12 cellular contexts compared by ENCODE assay signal in genomic region chr6:52507557-52508260, GRCh38.
DNase-seq lines count a peak whose midpoint lies in the region; ATAC-seq, FAIRE-seq and TF ChIP-seq lines count a peak whose summit lies in the region.
"Had no signal": no experiment of that assay in that cellular context is flagged by ENCODE, and none has a peak within 500 bp of the region (broad histone marks: within the 10 kb centered on the region; RNA-seq: fewer than 3 reads in every experiment).

No MANE protein-coding gene starts in this region.

- peaks cover 79% of the 10 kb centered on the region for H3K36me3 ChIP-seq in IMR-90 (ENCODE audit: control insufficient read depth, insufficient read depth, low read length)
- peaks cover 6% of the 10 kb centered on the region for H3K36me3 ChIP-seq in bronchial epithelial cell (ENCODE audit: control insufficient read depth, insufficient read depth, low read length)

- no peak for ATAC-seq in IMR-90 (ENCODE audit: low read depth)

- H4K8ac ChIP-seq in IMR-90 (ENCODE audit: low read depth in 2 of 2, low read length in 2 of 2) = peak overlapping the region in 1 of 2 experiments; percentile 27; a peak in 1 of 4 replicates

- peak overlapping the region; percentile 59 for H3K4ac ChIP-seq in IMR-90 (ENCODE audit: low read depth, low read length)

- no peak overlapping the region for H3K4me3 Mint-ChIP-seq in osteocyte (ENCODE audit: unreplicated experiment)
- H3K4me3 Mint-ChIP-seq: activated T-cell treated with anti-CD3 and anti-CD28 coated beads, Interleukin-2, amount 50 U/mL, for 24 hours had no signal

- peaks cover 75% of the 10 kb centered on the region for H3K36me3 Mint-ChIP-seq in osteocyte (ENCODE audit: unreplicated experiment)

- no peaks in the 10 kb centered on the region for H3K27me3 Mint-ChIP-seq in osteocyte (ENCODE audit: unreplicated experiment)
- H3K27me3 Mint-ChIP-seq: activated T-cell treated with anti-CD3 and anti-CD28 coated beads, Interleukin-2, amount 50 U/mL, for 24 hours had no signal

- no peak overlapping the region for H3K56ac ChIP-seq in IMR-90 (ENCODE audit: extremely low read depth, insufficient read depth, low read length)

- no peak overlapping the region for H2AFZ ChIP-seq in IMR-90 (replicated peaks; ENCODE audit: low read length, poor library complexity)

- CTCF ChIA-PET in IMR-90 (lab: Yijun Ruan, JAX) = no interaction called here

- intact Hi-C loops in IMR-90 (cut with micrococcal nuclease) = no loop called here

- no peak for TF ChIP-seq CTCF in IMR-90 (conservative IDR thresholded peaks at IDR 0.05; ENCODE audit: low read depth, low read length)
- TF ChIP-seq CTCF in bronchial epithelial cell (IDR thresholded peaks at IDR 0.05; ENCODE audit: insufficient read depth, low read length, severe bottlenecking) = no peak
- no peak for TF ChIP-seq CTCF in osteocyte (IDR thresholded peaks at IDR 0.05)

- no peaks in the 10 kb centered on the region for H3K9me3 Mint-ChIP-seq in osteocyte (ENCODE audit: unreplicated experiment)
- H3K9me3 Mint-ChIP-seq: activated T-cell treated with anti-CD3 and anti-CD28 coated beads, Interleukin-2, amount 50 U/mL, for 24 hours had no signal

- dilution Hi-C loops in IMR-90 (cut with HindIII; ENCODE audit: low sequenced_read_pairs, unreplicated experiment) = no loop called here

- H3K18ac ChIP-seq in IMR-90 (ENCODE audit: low read depth, low read length) = peak overlapping the region; percentile 43

- no peak for TF ChIP-seq POLR2A in IMR-90 (IDR thresholded peaks at IDR 0.05; ENCODE audit: low read depth, low read length)

- H3K27ac ChIP-seq in IMR-90 (ENCODE audit: insufficient read depth, low read length) = no peak overlapping the region
- H3K27ac ChIP-seq: HL-60, SK-N-MC had no signal

- no peak overlapping the region for H3K9ac ChIP-seq in IMR-90 (ENCODE audit: low read depth, low read length)

- POLR2A ChIA-PET in IMR-90 (lab: Charles Lee; ENCODE audit: unreplicated experiment) = no interaction called here

- H3K27me3 ChIP-seq in IMR-90 (ENCODE audit: control insufficient read depth, insufficient read depth, low read length) (no peaks in the 10 kb centered on the region), bronchial epithelial cell (ENCODE audit: control insufficient read depth, insufficient read depth, low read length) (no peaks in the 10 kb centered on the region)

- peak overlapping the region; percentile 42 for H2AK9ac ChIP-seq in IMR-90 (replicated peaks; ENCODE audit: low read depth, low read length, poor library complexity)

- WGBS in IMR-90 (ENCODE audit: extremely low coverage in 2 of 2, insufficient read length in 1 of 2), 2 experiments = no CpG with 5 or more reads among the region's 3 CpGs

- no TSS peak for BruUV-seq in IMR-90 (replicated peaks; lab: Mats Ljungman, UMichigan)

- H2AK5ac ChIP-seq in IMR-90 (ENCODE audit: low read depth, low read length) = peak overlapping the region; percentile 9; the same call in 1 of the 2 replicates

- H3K4me3 ChIP-seq in IMR-90 (ENCODE audit: insufficient read depth, low read depth, low read length) (no peak overlapping the region), bronchial epithelial cell (ENCODE audit: low read depth, low read length) (no peak overlapping the region)
- H3K4me3 ChIP-seq: SK-N-MC had no signal

- no peaks in the 10 kb centered on the region for H3K9me3 ChIP-seq in IMR-90 (ENCODE audit: control insufficient read depth, insufficient read depth, low read length)

- H2BK5ac ChIP-seq in IMR-90 (ENCODE audit: low read depth, low read length, poor library complexity, severe bottlenecking) = peak overlapping the region; percentile 35

- 0 out of 2 replicates have a peak overlapping the region, but pooled peaks have one; percentile 21 for H2BK20ac ChIP-seq in IMR-90 (ENCODE audit: low read depth, low read length)

- 0 out of 3 replicates have a peak overlapping the region, but pooled peaks have one; percentile 1 for H2BK15ac ChIP-seq in IMR-90 (ENCODE audit: low read depth, low read length)

- H3K23ac ChIP-seq in IMR-90 (ENCODE audit: low read depth, low read length) = no peak overlapping the region

- TF ChIP-seq RAD21 in IMR-90 (IDR thresholded peaks at IDR 0.05; ENCODE audit: low read length) = no peak

- FAIRE-seq in bronchial epithelial cell (lab: Jason Lieb, UNC) = no peak
- no peak for FAIRE-seq in GM19239 (lab: Jason Lieb, UNC)

- H3K4me2 ChIP-seq in IMR-90 (ENCODE audit: low read depth, low read length) = no peak overlapping the region

- peaks cover 87% of the 10 kb centered on the region for H3K4me1 Mint-ChIP-seq in osteocyte (ENCODE audit: unreplicated experiment)

- H2BK120ac ChIP-seq in IMR-90 (ENCODE audit: low read depth, low read length) = peak overlapping the region; percentile 22

- peaks cover 43% of the 10 kb centered on the region for H3K4me1 ChIP-seq in IMR-90 (ENCODE audit: control insufficient read depth, insufficient read depth, low read length)

- H3K27ac Mint-ChIP-seq in osteocyte (ENCODE audit: unreplicated experiment) = peak overlapping the region; percentile 99
- H3K27ac Mint-ChIP-seq: activated T-cell treated with anti-CD3 and anti-CD28 coated beads, Interleukin-2, amount 50 U/mL, for 24 hours had no signal

- peaks cover 40% of the 10 kb centered on the region for H3K9me1 ChIP-seq in IMR-90 (ENCODE audit: insufficient read depth, low read length)

- peak; percentile 27 for DNase-seq in Caki2 (ENCODE audit: low read depth)
- DNase-seq in IMR-90 = peak; percentile 81
- DNase-seq in bronchial epithelial cell (ENCODE audit: low read depth) = peak; percentile 54
- no peak for DNase-seq in osteocyte (ENCODE audit: extremely low spot score, unreplicated experiment)
- DNase-seq in NCI-H2227 (lab: John Stamatoyannopoulos, UW; ENCODE audit: unreplicated experiment) = no peak
- DNase-seq in iPS-NIHi11 (ENCODE audit: low spot score) = no peak
- DNase-seq in GM19239 (ENCODE audit: insufficient read length, low spot score) = no peak
- no peak for DNase-seq in LoVo (ENCODE audit: low spot score)
- DNase-seq: activated T-cell treated with anti-CD3 and anti-CD28 coated beads, Interleukin-2, amount 50 U/mL, for 24 hours; NCI-H69 had no signal

- peak overlapping the region; percentile 10; the same call in 1 of the 2 replicates for H4K5ac ChIP-seq in IMR-90 (ENCODE audit: low read depth, low read length)

- peaks cover 47 to 87% of the 10 kb centered on the region in 2 experiments for H3K79me1 ChIP-seq in IMR-90 (ENCODE audit: low read depth in 1 of 2, low read length in 2 of 2)

- H4K91ac ChIP-seq in IMR-90 (ENCODE audit: insufficient read depth, low read depth, low read length) = peak overlapping the region; percentile 68

- no peaks in the 10 kb centered on the region for H4K20me1 ChIP-seq in IMR-90 (ENCODE audit: insufficient read depth, low read length)

- 0 out of 2 replicates have a peak overlapping the region, but pooled peaks have one; percentile 18 for H3K14ac ChIP-seq in IMR-90 (replicated peaks; ENCODE audit: low read depth, low read length)

- in situ Hi-C loops in Caki2 (cut with HindIII; ENCODE audit: low pct_unique_long_range_greater_than_20kb, low sequenced_read_pairs) = no loop called here
- in situ Hi-C loops in IMR-90 (cut with MboI; ENCODE audit: low sequenced_read_pairs) = no loop called here

TF ChIP-seq in IMR-90, 13 proteins besides CTCF, POLR2A, EP300 and RAD21:
- TF ChIP-seq BHLHE40 (IDR thresholded peaks at IDR 0.05; ENCODE audit: low read depth, low read length) = no peak
- TF ChIP-seq, protein P1, sequence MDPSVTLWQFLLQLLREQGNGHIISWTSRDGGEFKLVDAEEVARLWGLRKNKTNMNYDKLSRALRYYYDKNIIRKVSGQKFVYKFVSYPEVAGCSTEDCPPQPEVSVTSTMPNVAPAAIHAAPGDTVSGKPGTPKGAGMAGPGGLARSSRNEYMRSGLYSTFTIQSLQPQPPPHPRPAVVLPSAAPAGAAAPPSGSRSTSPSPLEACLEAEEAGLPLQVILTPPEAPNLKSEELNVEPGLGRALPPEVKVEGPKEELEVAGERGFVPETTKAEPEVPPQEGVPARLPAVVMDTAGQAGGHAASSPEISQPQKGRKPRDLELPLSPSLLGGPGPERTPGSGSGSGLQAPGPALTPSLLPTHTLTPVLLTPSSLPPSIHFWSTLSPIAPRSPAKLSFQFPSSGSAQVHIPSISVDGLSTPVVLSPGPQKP (IDR thresholded peaks at IDR 0.05; ENCODE audit: borderline replicate concordance, low read depth, low read length) = no peak
- TF ChIP-seq NFE2L2 (IDR thresholded peaks at IDR 0.05; ENCODE audit: low read depth, low read length) = peak; percentile 92
- TF ChIP-seq FOS (IDR thresholded peaks at IDR 0.05; ENCODE audit: low read depth, low read length) = peak; percentile 55; the same call in 1 of the 2 replicates
- TF ChIP-seq, protein P2, sequence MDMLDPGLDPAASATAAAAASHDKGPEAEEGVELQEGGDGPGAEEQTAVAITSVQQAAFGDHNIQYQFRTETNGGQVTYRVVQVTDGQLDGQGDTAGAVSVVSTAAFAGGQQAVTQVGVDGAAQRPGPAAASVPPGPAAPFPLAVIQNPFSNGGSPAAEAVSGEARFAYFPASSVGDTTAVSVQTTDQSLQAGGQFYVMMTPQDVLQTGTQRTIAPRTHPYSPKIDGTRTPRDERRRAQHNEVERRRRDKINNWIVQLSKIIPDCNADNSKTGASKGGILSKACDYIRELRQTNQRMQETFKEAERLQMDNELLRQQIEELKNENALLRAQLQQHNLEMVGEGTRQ (IDR thresholded peaks at IDR 0.05; ENCODE audit: low read depth, low read length) = no peak
- TF ChIP-seq MAZ (IDR thresholded peaks at IDR 0.05; ENCODE audit: borderline replicate concordance, low read depth, low read length) = no peak
- TF ChIP-seq CHD1 (IDR thresholded peaks at IDR 0.05; ENCODE audit: low read depth, low read length) = no peak
- no peak for TF ChIP-seq RFX5 (IDR thresholded peaks at IDR 0.05; ENCODE audit: low read depth, low read length)
- peak; percentile 97 for TF ChIP-seq CEBPB (IDR thresholded peaks at IDR 0.05; ENCODE audit: low read depth, low read length)
- peak; percentile 71 for TF ChIP-seq MAFK (IDR thresholded peaks at IDR 0.05; ENCODE audit: low read depth, low read length)
- TF ChIP-seq SMC3 (IDR thresholded peaks at IDR 0.05; ENCODE audit: low read depth, low read length) = no peak
- TF ChIP-seq MXI1 (IDR thresholded peaks at IDR 0.05; ENCODE audit: borderline replicate concordance, low read depth, low read length) = no peak
- no peak for TF ChIP-seq RCOR1 (IDR thresholded peaks at IDR 0.05; ENCODE audit: insufficient replicate concordance, low read length)
TF ChIP-seq in IMR-90: peak in this region for 4.

Comparison
In these comparisons a context has a peak if more than half of its experiments do, and no peak if none do; other contexts are left out.
1. DNase-seq: peak in Caki2 (single experiment), IMR-90 (single experiment) and bronchial epithelial cell (single experiment); none in osteocyte (single experiment), NCI-H2227 (single experiment), iPS-NIHi11 (single experiment), GM19239 (single experiment) and LoVo (single experiment).